2 cellular contexts compared by ENCODE assay signal in genomic region chr9:110599468-110599867, GRCh38.
TF ChIP-seq lines count a peak whose summit lies in the region.

No MANE protein-coding gene starts in this region.

TF ChIP-seq in HepG2, 621 proteins besides CTCF, POLR2A, EP300 and RAD21:
- TF ChIP-seq RFX1 (IDR thresholded peaks at IDR 0.05) (no peak), ZNF749 (CRISPR knock-in tag; IDR thresholded peaks at IDR 0.05; ENCODE audit: borderline replicate concordance) (no peak), MYNN (CRISPR knock-in tag; IDR thresholded peaks at IDR 0.05; ENCODE audit: low read depth) (no peak), CEBPB (IDR thresholded peaks at IDR 0.05; ENCODE audit: borderline replicate concordance, low read depth, low read length) (peak; percentile 86), ZNF569 (CRISPR knock-in tag; IDR thresholded peaks at IDR 0.05; ENCODE audit: borderline replicate concordance) (no peak), ZNF343 (CRISPR knock-in tag; IDR thresholded peaks at IDR 0.05) (no peak), ZNF160 (CRISPR knock-in tag; IDR thresholded peaks at IDR 0.05) (no peak)

TF ChIP-seq in K562, 482 proteins besides CTCF, POLR2A, EP300 and RAD21:
- TF ChIP-seq ZNF696 (CRISPR knock-in tag; conservative IDR thresholded peaks at IDR 0.05) (no peak), CEBPB (tag; IDR thresholded peaks at IDR 0.05) (peak; percentile 51)
